Comparison of ENCODE assay signal across 29 cellular contexts in the genomic region with DNA sequence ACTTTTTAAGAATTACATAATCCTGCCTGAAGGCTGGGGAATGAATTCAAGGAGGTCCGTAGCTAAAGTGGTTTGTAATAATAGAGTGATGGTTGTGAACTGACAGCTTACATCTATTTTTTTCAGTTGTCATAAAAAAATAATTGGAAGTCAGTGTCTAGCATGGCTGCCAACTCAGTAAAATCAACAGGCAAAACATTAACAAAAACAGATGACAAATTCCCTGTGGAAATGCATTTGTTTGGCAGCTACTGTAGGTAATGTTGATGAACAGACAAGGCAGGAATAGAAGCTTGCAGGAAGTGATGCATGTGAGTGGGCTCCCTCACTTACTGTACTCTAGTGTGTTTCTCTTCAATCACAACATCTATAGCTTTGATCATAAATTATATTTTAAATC.
"Had no signal": no experiment of that assay in that cellular context is flagged by ENCODE, and none has a peak within 500 bp of the region (broad histone marks: within the 10 kb centered on the region; RNA-seq: fewer than 3 reads in every experiment).

No MANE protein-coding gene starts in this region.

- H3K36me3 ChIP-seq: left ventricle myocardium inferior, right lobe of liver, transverse colon, WERI-Rb-1 had no signal

- H3K27ac ChIP-seq: body of pancreas, coronary artery, dorsolateral prefrontal cortex, hepatocyte, left ventricle myocardium inferior, right lobe of liver, skin epidermis, testis, transverse colon, WERI-Rb-1 had no signal

- H3K79me2 ChIP-seq: hepatocyte had no signal

- ATAC-seq: activated CD4-positive, CD25-positive, alpha-beta regulatory T cell treated with anti-CD3 and anti-CD28 coated beads, Interleukin-2, amount 50 U/mL, for 24 hours; body of pancreas; mucosa of descending colon; natural killer cell treated with Interleukin-12 subunit alpha and Interleukin-12 subunit beta and Interleukin-15 and Interleukin-18, amount 100 ng/mL, for 72 hours; right lobe of liver; stimulated activated naive CD8-positive, alpha-beta T cell treated with anti-CD3 and anti-CD28 coated beads, Interleukin-15, Interleukin-2, amounts not matched to agents 100 U/mL and 50 U/mL, for 24 hours had no signal

- H3K27me3 ChIP-seq: body of pancreas, dorsolateral prefrontal cortex, hepatocyte, right lobe of liver, testis, transverse colon had no signal

- H2AFZ ChIP-seq: hepatocyte had no signal

- DNase-seq: activated CD4-positive, alpha-beta T cell treated with anti-CD3 and anti-CD28 coated beads for 48 hours; activated CD4-positive, alpha-beta T cell treated with anti-CD3 and anti-CD28 coated beads, Interleukin-2, amount 50 U/mL, for 48 hours; activated CD8-positive, alpha-beta memory T cell treated with anti-CD3 and anti-CD28 coated beads for 24 hours; activated effector memory CD4-positive, alpha-beta T cell treated with Interleukin-2 at 50 U/mL for 16 hours; activated naive CD4-positive, alpha-beta T cell treated with Interleukin-2 at 50 U/mL for 16 hours; aorta; body of pancreas; cerebellar nuclear complex; dorsolateral prefrontal cortex; effector memory CD4-positive, alpha-beta T cell; glutamatergic neuron; islet precursor cell; left ventricle myocardium inferior; mesendoderm; mucosa of descending colon; posterior cingulate gyrus; right lobe of liver; stimulated activated CD4-positive, alpha-beta T cell treated with anti-CD3 and anti-CD28 coated beads, Interleukin-12 subunit alpha, Interleukin-12 subunit beta, amount 100 ng/mL, for 4 hours; stimulated activated CD4-positive, alpha-beta T cell treated with anti-CD3 and anti-CD28 coated beads, Interleukin-4, amount 100 ng/mL, for 1 hour; stimulated activated naive CD8-positive, alpha-beta T cell treated with anti-CD3 and anti-CD28 coated beads, Interleukin-15, Interleukin-2, amounts not matched to agents 100 U/mL and 50 U/mL, for 24 hours; testis; transverse colon; WERI-Rb-1 had no signal

- H3K4me1 ChIP-seq: body of pancreas, left ventricle myocardium inferior, right lobe of liver, testis, transverse colon had no signal

- H3K9me3 ChIP-seq: body of pancreas, mucosa of descending colon, right lobe of liver, testis had no signal

- H3K4me3 ChIP-seq: body of pancreas, coronary artery, dorsolateral prefrontal cortex, hepatocyte, left ventricle myocardium inferior, lung, mucosa of descending colon, right lobe of liver, skin epidermis, testis, transverse colon had no signal

- H3K4me2 ChIP-seq: hepatocyte had no signal
